ENCODE assay signal across 8 cellular contexts in the genomic region with DNA sequence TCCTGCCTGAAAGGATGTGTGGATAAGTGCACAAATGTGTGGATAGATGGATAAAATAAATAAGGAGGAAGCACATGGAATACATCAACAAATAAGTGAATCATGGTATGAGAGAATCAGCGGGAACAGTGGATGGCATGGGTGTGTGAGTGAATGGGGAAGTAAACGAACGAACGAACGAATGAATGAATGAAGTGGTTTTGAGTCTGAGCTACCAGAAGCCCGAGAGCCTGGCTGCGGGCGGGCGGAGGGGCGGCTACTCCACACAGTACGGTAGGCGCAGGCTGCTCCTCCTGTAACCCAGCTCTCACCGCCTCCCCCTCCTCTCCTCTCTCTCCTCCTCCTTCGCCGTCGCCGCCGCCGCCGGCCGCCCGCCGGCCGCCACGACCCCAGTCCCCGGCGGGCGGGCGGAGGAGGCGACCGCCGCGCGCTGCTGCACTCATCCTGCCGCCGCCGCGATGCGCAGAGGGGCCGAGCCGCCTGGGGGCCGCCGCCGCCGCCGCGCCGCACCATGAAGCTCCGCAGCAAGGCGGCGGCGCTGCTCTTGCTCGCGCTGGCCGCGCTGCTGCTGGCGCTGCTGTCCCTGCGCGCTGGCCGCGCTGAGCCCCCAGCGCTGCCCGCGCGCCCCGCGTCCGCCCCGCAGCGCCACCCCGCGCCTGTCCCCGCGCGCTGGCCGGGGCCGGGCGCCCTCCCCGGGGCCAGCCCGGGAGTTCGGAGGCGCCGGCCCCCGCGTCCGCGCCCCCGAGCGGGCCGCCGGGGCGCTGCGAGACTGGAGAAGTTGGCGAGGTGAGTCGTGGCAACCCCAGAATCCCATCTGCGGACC. TPM values are rescaled to one million over a fixed set of nuclear protein-coding genes. Genes with fewer than 3 reads are reported as not detected.
A peak's percentile ranks its signal among the peaks of the same experiment; 100 is the strongest.
DNase-seq lines count a peak whose midpoint lies in the region; ATAC-seq and TF ChIP-seq lines count a peak whose summit lies in the region.

A gene with protein sequence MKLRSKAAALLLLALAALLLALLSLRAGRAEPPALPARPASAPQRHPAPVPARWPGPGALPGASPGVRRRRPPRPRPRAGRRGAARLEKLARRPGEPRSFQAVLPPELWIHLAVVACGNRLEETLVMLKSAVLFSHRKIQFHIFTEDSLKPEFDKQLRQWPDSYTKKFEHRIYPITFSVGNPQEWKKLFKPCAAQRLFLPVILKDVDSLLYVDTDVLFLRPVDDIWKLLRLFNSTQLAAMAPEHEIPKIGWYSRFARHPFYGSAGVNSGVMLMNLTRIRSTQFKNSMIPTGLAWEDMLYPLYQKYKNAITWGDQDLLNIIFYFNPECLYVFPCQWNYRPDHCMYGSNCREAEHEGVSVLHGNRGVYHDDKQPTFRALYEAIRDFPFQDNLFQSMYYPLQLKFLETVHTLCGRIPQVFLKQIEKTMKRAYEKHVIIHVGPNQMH (plus strand): TSS at position 324 of the 823 bp plus-strand sequence. CDS start 188 bp downstream, at position 512.

- H3K4me2 ChIP-seq in hepatocyte = peak within 1 kb of the TSS; percentile 92

- H3K4me1 ChIP-seq in ACC112 (ENCODE audit: control insufficient read depth, insufficient read depth, low read length, unreplicated experiment) = peaks cover 36% of the 10 kb centered on the region
- H3K4me1 ChIP-seq in RWPE2 (ENCODE audit: insufficient read depth, poor library complexity, severe bottlenecking) = peaks cover 49% of the 10 kb centered on the region
- peaks cover 39% of the 10 kb centered on the region for H3K4me1 ChIP-seq in hepatocyte (ENCODE audit: insufficient read depth)
- peaks cover 8% of the 10 kb centered on the region for H3K4me1 ChIP-seq in psoas muscle

- 0% methylated on average over 28 of the region's 96 CpGs for WGBS in hepatocyte (ENCODE audit: low lambda C conversion rate, missing lambda C conversion rate)
- WGBS in psoas muscle, 3 donors = 0% methylated on average over 48 to 96 of the region's 96 CpGs

- TF ChIP-seq CTCF in RWPE2 (IDR thresholded peaks at IDR 0.05; ENCODE audit: poor library complexity, severe bottlenecking) = peak; percentile 58
- TF ChIP-seq CTCF in astrocyte of the cerebellum (IDR thresholded peaks at IDR 0.05; ENCODE audit: low read depth, low read length, missing control alignments) = no peak
- no peak for TF ChIP-seq CTCF in hepatocyte (IDR thresholded peaks at IDR 0.05; ENCODE audit: poor library complexity)
- TF ChIP-seq CTCF in psoas muscle (IDR thresholded peaks at IDR 0.05) = no peak

- H3K36me3 ChIP-seq in ACC112 (ENCODE audit: insufficient read depth, low read length) = no peaks in the 10 kb centered on the region
- no peaks in the 10 kb centered on the region for H3K36me3 ChIP-seq in RWPE2 (ENCODE audit: low read depth)
- no peaks in the 10 kb centered on the region for H3K36me3 ChIP-seq in hepatocyte (replicated peaks; ENCODE audit: insufficient read depth, low read depth)
- H3K36me3 ChIP-seq in psoas muscle (ENCODE audit: insufficient read depth in 1 of 2, low read depth in 1 of 2) = no peaks in the 10 kb centered on the region

- in situ Hi-C loops in astrocyte of the cerebellum (cut with HindIII; ENCODE audit: low sequenced_read_pairs) = no loop called here

- intact Hi-C loops in psoas muscle (cut with DNase I) = no loop called here

- DNase-seq in HuH-7 (ENCODE audit: low spot score) (peak; percentile 40), RWPE2 (ENCODE audit: low spot score) (peak; percentile 75), astrocyte of the cerebellum (ENCODE audit: low read depth) (no peak), hepatocyte (ENCODE audit: low spot score) (peak; percentile 86), psoas muscle (peak; percentile 53 to 70), amniotic stem cell (lab: John Stamatoyannopoulos, UW) (no peak)

- H3K9me3 ChIP-seq in RWPE2 (ENCODE audit: severe bottlenecking) = no peaks in the 10 kb centered on the region
- H3K9me3 ChIP-seq in hepatocyte (ENCODE audit: low read depth) = no peaks in the 10 kb centered on the region
- no peaks in the 10 kb centered on the region for H3K9me3 ChIP-seq in psoas muscle

- H2AFZ ChIP-seq in ACC112 (ENCODE audit: low read length, unreplicated experiment) (peak within 1 kb of the TSS; percentile 98), hepatocyte (peak within 1 kb of the TSS; percentile 48)

- H3K79me2 ChIP-seq in ACC112 (ENCODE audit: control insufficient read depth, insufficient read depth, low read length, unreplicated experiment) (peaks cover 10% of the 10 kb centered on the region), hepatocyte (peaks cover 8% of the 10 kb centered on the region)

- no peaks in the 10 kb centered on the region for H4K20me1 ChIP-seq in hepatocyte (ENCODE audit: insufficient read depth, poor library complexity, severe bottlenecking)

- H3K4me3 ChIP-seq in ACC112 (ENCODE audit: low read depth, low read length) (peak within 1 kb of the TSS; percentile 82), RWPE2 (ENCODE audit: severe bottlenecking) (peak within 1 kb of the TSS; percentile 92), astrocyte of the cerebellum (ENCODE audit: low read depth, low read length) (peak within 1 kb of the TSS; percentile 70), hepatocyte (peak within 1 kb of the TSS; percentile 59), psoas muscle (peak within 1 kb of the TSS; percentile 66)

- H3K27me3 ChIP-seq in ACC112 (ENCODE audit: insufficient read depth, low read length) = no peaks in the 10 kb centered on the region
- H3K27me3 ChIP-seq in RWPE2 (ENCODE audit: insufficient read depth, poor library complexity, severe bottlenecking) = no peaks in the 10 kb centered on the region
- H3K27me3 ChIP-seq in hepatocyte = no peaks in the 10 kb centered on the region
- H3K27me3 ChIP-seq in psoas muscle (ENCODE audit: insufficient read depth in 3 of 3, low read length in 2 of 3) = peaks cover 0 to 1% (median 0%) of the 10 kb centered on the region in 3 donors

- no peaks in the 10 kb centered on the region for H3K9me2 ChIP-seq in hepatocyte (replicated peaks; ENCODE audit: insufficient read depth)

- H3K27ac ChIP-seq in ACC112 (ENCODE audit: low read depth, low read length) = peak within 1 kb of the TSS; percentile 31; the same call in 1 of the 2 replicates
- peak within 1 kb of the TSS; percentile 23 for H3K27ac ChIP-seq in RWPE2 (ENCODE audit: poor library complexity, severe bottlenecking)
- H3K27ac ChIP-seq in hepatocyte = peak within 1 kb of the TSS; percentile 81
- peak within 1 kb of the TSS; percentile 7 for H3K27ac ChIP-seq in psoas muscle

- ATAC-seq in GM18868 (IDR thresholded peaks at IDR 0.05; ENCODE audit: unreplicated experiment) = peak; percentile 79
- ATAC-seq in RWPE2 (ENCODE audit: low read depth) = peak; percentile 68
- peak; percentile 80 to 83 (median 80) for ATAC-seq in psoas muscle

RNA-seq across cellular contexts. Expression of the gene that starts here (rescaled TPM):
- total RNA-seq in hepatocyte (23.6 and 35.7 TPM in 2 replicates), psoas muscle (1 to 10 TPM in 3 of 4 donors, under 1 TPM in 1; 0.84 to 5.9 (median 1.8) TPM)
- polyA plus RNA-seq in hepatocyte (24.9 and 27.4 TPM in 2 replicates), psoas muscle (under 1 TPM; 0.04 to 0.38 (median 0.16) TPM)

Comparison
In these comparisons a context has a peak if more than half of its experiments do, and no peak if none do; other contexts are left out.
1. RNA of the gene that starts here (polyA plus RNA-seq): 24.9 to 27.4 TPM in hepatocyte; 0.04 to 0.38 TPM in psoas muscle; every median in the first group is over 10 times any median in the second.
2. H3K27ac ChIP-seq: peak in every context shown above with its lines; median percentile 81 in hepatocyte; 31 in ACC112; 23 in RWPE2; 7 in psoas muscle.
3. DNase-seq: peak in HuH-7 (single experiment), RWPE2 (single experiment), hepatocyte (single experiment) and psoas muscle (2 of 2); none in astrocyte of the cerebellum (single experiment) and amniotic stem cell (single experiment).
4. Peak in every context shown above with its lines, with median percentiles within 50 percentile points of each other: H3K4me3 ChIP-seq and ATAC-seq.